Comparison of ENCODE assay signal across 13 cellular contexts in the genomic region with DNA sequence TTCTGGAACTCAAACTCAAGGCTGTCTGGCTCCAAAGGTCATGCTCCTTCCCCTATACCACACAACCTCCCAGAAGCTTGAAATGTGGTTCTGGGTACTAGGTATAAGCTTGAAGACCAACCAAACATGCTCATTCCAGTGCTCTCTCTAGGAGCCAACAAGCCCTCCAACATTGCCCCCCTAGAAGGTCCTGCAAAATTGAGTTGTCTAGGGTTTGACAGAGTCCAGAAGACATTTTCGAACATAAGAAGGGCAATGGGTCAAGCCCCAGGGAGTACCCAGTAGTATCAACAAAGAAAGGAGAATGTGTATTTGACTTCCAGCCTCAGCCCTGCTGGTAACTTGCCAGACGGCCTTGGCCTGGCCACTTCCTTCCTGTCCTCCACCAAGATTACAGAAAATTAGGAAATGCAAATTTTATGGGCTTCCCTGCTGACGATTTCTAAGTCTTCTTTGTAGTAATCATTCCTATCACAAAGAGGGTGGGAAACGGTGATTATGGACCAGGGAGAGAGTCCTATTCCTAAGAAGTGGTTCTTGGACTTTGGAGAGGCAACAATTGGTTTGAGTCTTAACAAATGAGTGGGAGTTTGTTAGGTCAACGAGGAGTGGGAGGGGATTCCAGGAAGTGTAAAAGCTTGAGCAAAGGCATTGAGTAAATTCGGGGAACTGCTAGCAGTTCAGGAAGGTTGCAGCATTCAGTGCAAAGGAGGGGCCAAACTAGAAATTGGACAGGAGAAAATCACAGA. TPM values are rescaled to one million over a fixed set of nuclear protein-coding genes. Genes with fewer than 3 reads are reported as not detected.
DNase-seq lines count a peak whose midpoint lies in the region; ATAC-seq, FAIRE-seq and TF ChIP-seq lines count a peak whose summit lies in the region.
"Had no signal": no experiment of that assay in that cellular context is flagged by ENCODE, and none has a peak within 500 bp of the region (broad histone marks: within the 10 kb centered on the region; RNA-seq: fewer than 3 reads in every experiment).

No MANE protein-coding gene starts in this region.

- peaks cover 17% of the 10 kb centered on the region for H3K9me3 Mint-ChIP-seq in activated CD8-positive, alpha-beta T cell treated with anti-CD3 and anti-CD28 coated beads, Interleukin-2, amount 10 ng/mL, durations not matched to agents 7 days and 5 days (ENCODE audit: insufficient read depth)

- TF ChIP-seq RAD21 in liver (IDR thresholded peaks at IDR 0.05) (no peak), HepG2 (CRISPR knock-in tag; IDR thresholded peaks at IDR 0.05) (no peak)

- no peak for FAIRE-seq in HepG2 (lab: Jason Lieb, UNC)
- FAIRE-seq: endometrium, HTR-8/SVneo, TTC549 had no signal

- ATAC-seq in HepG2 (no peak), HG03378 (IDR thresholded peaks at IDR 0.05; ENCODE audit: unreplicated experiment) (no peak), HG02970 (IDR thresholded peaks at IDR 0.05; ENCODE audit: low FRiP score, unreplicated experiment) (no peak)
- ATAC-seq in activated CD8-positive, alpha-beta T cell treated with anti-CD3 and anti-CD28 coated beads, Interleukin-2, amount 10 ng/mL, durations not matched to agents 7 days and 5 days, result peak; percentile 54

- H3K79me2 ChIP-seq in HepG2 (ENCODE audit: insufficient read depth, low read length), result no peaks in the 10 kb centered on the region

- H3K36me3 Mint-ChIP-seq in activated CD8-positive, alpha-beta T cell treated with anti-CD3 and anti-CD28 coated beads, Interleukin-2, amount 10 ng/mL, durations not matched to agents 7 days and 5 days (ENCODE audit: low read depth), result peaks cover 48% of the 10 kb centered on the region

- TF ChIP-seq EP300 in HepG2 (IDR thresholded peaks at IDR 0.05; ENCODE audit: low read depth in 2 of 2, low read length in 2 of 2) (no peak), HepG2 (CRISPR knock-in tag; IDR thresholded peaks at IDR 0.05; ENCODE audit: borderline replicate concordance) (no peak)

- no peaks in the 10 kb centered on the region for H3K27me3 ChIP-seq in liver (ENCODE audit: control insufficient read depth in 4 of 4, insufficient read depth in 4 of 4, low read length in 3 of 4)
- H3K27me3 ChIP-seq in HepG2 (ENCODE audit: control insufficient read depth in 1 of 2, insufficient read depth in 2 of 2, low read length in 2 of 2), result no peaks in the 10 kb centered on the region
- no peaks in the 10 kb centered on the region for H3K27me3 ChIP-seq in BE2C

- peak overlapping the region; percentile 9 to 46 for H3K27ac ChIP-seq in liver (ENCODE audit: low read depth in 1 of 2, low read length in 2 of 2)
- H3K27ac ChIP-seq in HepG2 (ENCODE audit: extremely low read length, insufficient read depth, low read length), result no peak overlapping the region
- H3K27ac ChIP-seq: C4-2B had no signal

- H3K27me3 Mint-ChIP-seq in activated CD8-positive, alpha-beta T cell treated with anti-CD3 and anti-CD28 coated beads, Interleukin-2, amount 10 ng/mL, durations not matched to agents 7 days and 5 days (ENCODE audit: low read depth), result no peaks in the 10 kb centered on the region

- no peak for TF ChIP-seq POLR2A in HepG2 (IDR thresholded peaks at IDR 0.05; ENCODE audit: insufficient read depth in 1 of 2, low read depth in 2 of 2, low read length in 2 of 2)

- POLR2A ChIA-PET in HepG2 (lab: Yijun Ruan, JAX), result no interaction called here
- POLR2A ChIA-PET in activated CD8-positive, alpha-beta T cell treated with anti-CD3 and anti-CD28 coated beads, Interleukin-2, amount 10 ng/mL, durations not matched to agents 7 days and 5 days (lab: Charles Lee), result interaction anchor here (0.6 to 1.9 kb wide), 8 partner anchors 14 to 48 kb away, joined by 3 to 6 read pairs (median 3); a partner anchor contains a TSS

- no peak for TF ChIP-seq CTCF in liver (IDR thresholded peaks at IDR 0.05; ENCODE audit: low read depth, low read length, missing input control)
- no peak for TF ChIP-seq CTCF in HepG2 (CRISPR knock-in tag; IDR thresholded peaks at IDR 0.05)
- TF ChIP-seq CTCF in BE2C (IDR thresholded peaks at IDR 0.05; ENCODE audit: low read depth, low read length), result no peak

- H3K4me3 Mint-ChIP-seq in activated CD8-positive, alpha-beta T cell treated with anti-CD3 and anti-CD28 coated beads, Interleukin-2, amount 10 ng/mL, durations not matched to agents 7 days and 5 days, result peak overlapping the region; percentile 75

- H4K20me1 ChIP-seq in HepG2 (ENCODE audit: insufficient read depth, low read length), result no peaks in the 10 kb centered on the region

- no peak overlapping the region for H2AFZ ChIP-seq in HepG2 (ENCODE audit: low read length)

- CTCF ChIA-PET in HepG2 (lab: Yijun Ruan, JAX; ENCODE audit: low intra/inter-chr PET ratio, low total read pairs), result no interaction called here
- CTCF ChIA-PET in activated CD8-positive, alpha-beta T cell treated with anti-CD3 and anti-CD28 coated beads, Interleukin-2, amount 10 ng/mL, durations not matched to agents 7 days and 5 days (lab: Charles Lee), result interaction anchor here (0.8 to 6.0 kb wide), 11 partner anchors 9 to 103 kb away, joined by 3 to 60 read pairs (median 5); a partner anchor contains a TSS

- no peak for DNase-seq in HepG2 (ENCODE audit: low spot score)
- peak; percentile 63 for DNase-seq in activated CD8-positive, alpha-beta T cell treated with anti-CD3 and anti-CD28 coated beads, Interleukin-2, amount 10 ng/mL, durations not matched to agents 7 days and 5 days
- peak; percentile 5 for DNase-seq in inferior parietal cortex (ENCODE audit: extremely low spot score)
- DNase-seq in BE2C, result no peak
- DNase-seq in stimulated activated CD4-positive, alpha-beta T cell treated with anti-CD3 and anti-CD28 coated beads, Interleukin-4, amount 100 ng/mL, for 1 hour, result no peak

- peak overlapping the region; percentile 92 for H3K27ac Mint-ChIP-seq in activated CD8-positive, alpha-beta T cell treated with anti-CD3 and anti-CD28 coated beads, Interleukin-2, amount 10 ng/mL, durations not matched to agents 7 days and 5 days

- no peak overlapping the region for H3K4me3 ChIP-seq in liver (ENCODE audit: low read depth in 1 of 3, low read length in 3 of 3)
- no peak overlapping the region for H3K4me3 ChIP-seq in HepG2 (replicated peaks in 1 of 3; ENCODE audit: insufficient read depth in 1 of 3, low read depth in 2 of 3, low read length in 3 of 3)
- no peak overlapping the region for H3K4me3 ChIP-seq in BE2C (ENCODE audit: low read depth, low read length)

- no TSS peak for BruUV-seq in HepG2 (replicated peaks; lab: Mats Ljungman, UMichigan)

- in situ Hi-C loops in HepG2 (cut with HindIII; ENCODE audit: extremely low pct_ligation_motif_present, low pct_unique_long_range_greater_than_20kb), result no loop called here

- WGBS in liver, result 32% methylated on average over 6 of the region's 6 CpGs
- under 1% methylated on average over 6 of the region's 6 CpGs for WGBS in HepG2 (ENCODE audit: low lambda C conversion rate)

- no peaks in the 10 kb centered on the region for H3K36me3 ChIP-seq in liver (ENCODE audit: control insufficient read depth in 4 of 4, insufficient read depth in 3 of 4, low read depth in 1 of 4, low read length in 3 of 4)
- no peaks in the 10 kb centered on the region for H3K36me3 ChIP-seq in HepG2 (replicated peaks in 1 of 2; ENCODE audit: control insufficient read depth in 1 of 2, insufficient read depth in 2 of 2, low read length in 2 of 2)
- no peaks in the 10 kb centered on the region for H3K36me3 ChIP-seq in BE2C

- no peak overlapping the region for H3K4me2 ChIP-seq in HepG2 (ENCODE audit: low read depth, low read length)

- H3K4me1 ChIP-seq in liver (ENCODE audit: control insufficient read depth in 4 of 4, insufficient read depth in 4 of 4, low read length in 3 of 4), result no peaks in the 10 kb centered on the region
- H3K4me1 ChIP-seq in HepG2 (ENCODE audit: insufficient read depth, low read length), result 0 out of 2 replicates have a peak, but pooled peaks cover 8% of the 10 kb centered on the region
- no peaks in the 10 kb centered on the region for H3K4me1 ChIP-seq in BE2C

- H3K9ac ChIP-seq in liver (ENCODE audit: low read depth in 1 of 2, low read length in 2 of 2) (no peak overlapping the region), HepG2 (ENCODE audit: insufficient read depth, low read depth, low read length) (no peak overlapping the region)

- intact Hi-C loops in HepG2 (cut with micrococcal nuclease; ENCODE audit: unreplicated experiment), result no loop called here

- H3K4me1 Mint-ChIP-seq in activated CD8-positive, alpha-beta T cell treated with anti-CD3 and anti-CD28 coated beads, Interleukin-2, amount 10 ng/mL, durations not matched to agents 7 days and 5 days (ENCODE audit: low read depth), result peaks cover 75% of the 10 kb centered on the region

- peaks cover 0 to 5% (median 0%) of the 10 kb centered on the region in 4 donors for H3K9me3 ChIP-seq in liver (ENCODE audit: control insufficient read depth in 4 of 4, low read length in 3 of 4)
- H3K9me3 ChIP-seq in HepG2 (ENCODE audit: low read length), result no peaks in the 10 kb centered on the region
- H3K9me3 ChIP-seq in BE2C, result no peaks in the 10 kb centered on the region

RNA-seq across cellular contexts. Expression of a gene that starts 18.7 kb away (rescaled TPM):
- total RNA-seq in liver, result 1 to 10 TPM in 1 of 2 donors, under 1 TPM in 1; 0.09 to 1.1 TPM
- polyA plus RNA-seq in liver, result under 1 TPM; 0.13 to 0.21 TPM
- total RNA-seq in HepG2 (2016; rRNA removed; fragmentation: Illumina TruSeq; extraction: Trizol), result not detected in 2 replicates
- total RNA-seq in HepG2 (2016; cell fraction: cytosol; rRNA removed; fragmentation: Illumina TruSeq; extraction: Trizol; ENCODE audit: low read depth), result not detected in 2 replicates
- total RNA-seq in HepG2 (2016; cell fraction: insoluble cytoplasmic fraction; rRNA removed; fragmentation: Illumina TruSeq; extraction: Trizol), result not detected in 2 replicates
- not detected in 2 replicates for total RNA-seq in HepG2 (2016; cell fraction: membrane; rRNA removed; fragmentation: Illumina TruSeq; extraction: Trizol)
- not detected in 2 replicates for total RNA-seq in HepG2 (2016; cell fraction: nucleus; rRNA removed; fragmentation: Illumina TruSeq; extraction: Trizol)
- not detected in 2 replicates for polyA plus RNA-seq in HepG2 (2011; rRNA removed)
- not detected in 2 replicates for polyA plus RNA-seq in HepG2 (2011; cell fraction: cytosol; rRNA removed)
- 0.11 and 0.21 TPM in 2 replicates for polyA plus RNA-seq in HepG2 (2011; cell fraction: nucleus; rRNA removed)
- polyA plus RNA-seq in HepG2 (2012), result not detected in 2 replicates
- polyA plus RNA-seq in HepG2 (2016; cell fraction: cytosol; fragmentation: Illumina TruSeq; extraction: Trizol; ENCODE audit: low read depth), result not detected in 2 replicates
- not detected in 2 replicates for polyA plus RNA-seq in HepG2 (2016; cell fraction: insoluble cytoplasmic fraction; fragmentation: Illumina TruSeq; extraction: Trizol; ENCODE audit: low read depth)
- not detected in 2 replicates for polyA plus RNA-seq in HepG2 (2016; cell fraction: membrane; fragmentation: Illumina TruSeq; extraction: Trizol; ENCODE audit: low read depth)
- not detected in 2 replicates for polyA plus RNA-seq in HepG2 (2016; cell fraction: nucleus; fragmentation: Illumina TruSeq; extraction: Trizol; ENCODE audit: insufficient read depth, low read depth)
- polyA minus RNA-seq in HepG2 (2011; rRNA and poly(A)+ RNA removed; ENCODE audit: low replicate concordance), result not detected in 2 replicates
- not detected in 2 replicates for polyA minus RNA-seq in HepG2 (2011; cell fraction: cytosol; rRNA and poly(A)+ RNA removed)
- polyA minus RNA-seq in HepG2 (2011; cell fraction: nucleus; rRNA and poly(A)+ RNA removed), result not detected in 2 replicates
- total RNA-seq in activated CD8-positive, alpha-beta T cell treated with anti-CD3 and anti-CD28 coated beads, Interleukin-2, amount 10 ng/mL, durations not matched to agents 7 days and 5 days, result 10 to 100 TPM; 48.5 to 50.1 TPM
- polyA plus RNA-seq in BE2C (2012; ENCODE audit: insufficient read depth, insufficient read length, low read depth), result not detected
- polyA plus RNA-seq: neural cell had no signal

RNA-seq across cellular contexts. Expression of a gene that starts 46.1 kb away (rescaled TPM):
- total RNA-seq in liver, result 10 to 100 TPM in 1 of 2 donors, 1 to 10 TPM in 1; 7.0 to 10.0 TPM
- polyA plus RNA-seq in liver, result 1 to 10 TPM; 2.5 to 3.2 TPM
- total RNA-seq in HepG2 (2016; rRNA removed; fragmentation: Illumina TruSeq; extraction: Trizol), result not detected in 2 replicates
- total RNA-seq in HepG2 (2016; cell fraction: cytosol; rRNA removed; fragmentation: Illumina TruSeq; extraction: Trizol; ENCODE audit: low read depth), result not detected in 2 replicates
- total RNA-seq in HepG2 (2016; cell fraction: insoluble cytoplasmic fraction; rRNA removed; fragmentation: Illumina TruSeq; extraction: Trizol), result not detected in 2 replicates
- not detected in 2 replicates for total RNA-seq in HepG2 (2016; cell fraction: membrane; rRNA removed; fragmentation: Illumina TruSeq; extraction: Trizol)
- total RNA-seq in HepG2 (2016; cell fraction: nucleus; rRNA removed; fragmentation: Illumina TruSeq; extraction: Trizol), result not detected in 2 replicates
- polyA plus RNA-seq in HepG2 (2011; rRNA removed), result not detected in 2 replicates
- 0.05 TPM in 1 of 2 replicates, not detected in the other for polyA plus RNA-seq in HepG2 (2011; cell fraction: cytosol; rRNA removed)
- polyA plus RNA-seq in HepG2 (2011; cell fraction: nucleus; rRNA removed), result 0.12 TPM in 1 of 2 replicates, not detected in the other
- polyA plus RNA-seq in HepG2 (2012), result not detected in 2 replicates
- polyA plus RNA-seq in HepG2 (2016; cell fraction: cytosol; fragmentation: Illumina TruSeq; extraction: Trizol; ENCODE audit: low read depth), result not detected in 2 replicates
- not detected in 2 replicates for polyA plus RNA-seq in HepG2 (2016; cell fraction: insoluble cytoplasmic fraction; fragmentation: Illumina TruSeq; extraction: Trizol; ENCODE audit: low read depth)
- not detected in 2 replicates for polyA plus RNA-seq in HepG2 (2016; cell fraction: membrane; fragmentation: Illumina TruSeq; extraction: Trizol; ENCODE audit: low read depth)
- not detected in 2 replicates for polyA plus RNA-seq in HepG2 (2016; cell fraction: nucleus; fragmentation: Illumina TruSeq; extraction: Trizol; ENCODE audit: insufficient read depth, low read depth)
- not detected in 2 replicates for polyA minus RNA-seq in HepG2 (2011; rRNA and poly(A)+ RNA removed; ENCODE audit: low replicate concordance)
- polyA minus RNA-seq in HepG2 (2011; cell fraction: cytosol; rRNA and poly(A)+ RNA removed), result not detected in 2 replicates
- not detected in 2 replicates for polyA minus RNA-seq in HepG2 (2011; cell fraction: nucleus; rRNA and poly(A)+ RNA removed)
- total RNA-seq in activated CD8-positive, alpha-beta T cell treated with anti-CD3 and anti-CD28 coated beads, Interleukin-2, amount 10 ng/mL, durations not matched to agents 7 days and 5 days, result 100 to 1,000 TPM; 325 to 327 TPM
- not detected for polyA plus RNA-seq in BE2C (2012; ENCODE audit: insufficient read depth, insufficient read length, low read depth)
- polyA plus RNA-seq: neural cell had no signal

Comparison
In these comparisons a context has a peak if more than half of its experiments do, and no peak if none do; other contexts are left out.
1. DNase-seq: peak in activated CD8-positive, alpha-beta T cell treated with anti-CD3 and anti-CD28 coated beads, Interleukin-2, amount 10 ng/mL, durations not matched to agents 7 days and 5 days (single experiment) and inferior parietal cortex (single experiment); none in HepG2 (single experiment), BE2C (single experiment) and stimulated activated CD4-positive, alpha-beta T cell treated with anti-CD3 and anti-CD28 coated beads, Interleukin-4, amount 100 ng/mL, for 1 hour (single experiment).
2. RNA of a gene that starts 18.7 kb away (total RNA-seq): 48.5 to 50.1 TPM in activated CD8-positive, alpha-beta T cell treated with anti-CD3 and anti-CD28 coated beads, Interleukin-2, amount 10 ng/mL, durations not matched to agents 7 days and 5 days; 0.09 to 1.1 TPM in liver and not detected in HepG2; every median in the first group is over 10 times any median in the second.
3. RNA of a gene that starts 46.1 kb away (total RNA-seq): 325 to 327 TPM in activated CD8-positive, alpha-beta T cell treated with anti-CD3 and anti-CD28 coated beads, Interleukin-2, amount 10 ng/mL, durations not matched to agents 7 days and 5 days; 7.0 to 10.0 TPM in liver and not detected in HepG2; every median in the first group is over 10 times any median in the second.